ENCODE assay signal across 1 cellular context in genomic region chr7:13042605-13043236, GRCh38.
TF ChIP-seq lines count a peak whose summit lies in the region.

No MANE protein-coding gene starts in this region.

TF ChIP-seq in HepG2, 621 proteins besides CTCF, POLR2A, EP300 and RAD21 (continued from another document):
- peak; percentile 27; the same call in 1 of the 2 replicates for TF ChIP-seq ARID3A (IDR thresholded peaks at IDR 0.05; ENCODE audit: low read depth, low read length)
- TF ChIP-seq ARID5B (CRISPR knock-in tag; IDR thresholded peaks at IDR 0.05): 0 out of 2 replicates have a peak, but pooled peaks have one; percentile 11
- peak; percentile 88 for TF ChIP-seq PRDM15 (CRISPR knock-in tag; IDR thresholded peaks at IDR 0.05)
- TF ChIP-seq PRMT3 (CRISPR knock-in tag; IDR thresholded peaks at IDR 0.05; ENCODE audit: borderline replicate concordance, low read depth): no peak
- TF ChIP-seq FOSL2 (CRISPR knock-in tag; IDR thresholded peaks at IDR 0.05): peak; percentile 63
- 0 out of 2 replicates have a peak, but pooled peaks have one; percentile 11 for TF ChIP-seq SOX5 (CRISPR knock-in tag; IDR thresholded peaks at IDR 0.05; ENCODE audit: borderline replicate concordance)
- peak; percentile 45 for TF ChIP-seq FOXA3 (CRISPR knock-in tag; IDR thresholded peaks at IDR 0.05)
- no peak for TF ChIP-seq IRF9 (CRISPR knock-in tag; IDR thresholded peaks at IDR 0.05; ENCODE audit: borderline replicate concordance)
- TF ChIP-seq ZNF20 (CRISPR knock-in tag; IDR thresholded peaks at IDR 0.05): no peak
- no peak for TF ChIP-seq RBAK (CRISPR knock-in tag; IDR thresholded peaks at IDR 0.05)
- no peak for TF ChIP-seq GTF2F1 (IDR thresholded peaks at IDR 0.05; ENCODE audit: low read length)
- no peak for TF ChIP-seq ZNF124 (CRISPR knock-in tag; IDR thresholded peaks at IDR 0.05)
- TF ChIP-seq FOXP1 (IDR thresholded peaks at IDR 0.05): no peak
- TF ChIP-seq FOXP1 (CRISPR knock-in tag; IDR thresholded peaks at IDR 0.05): 0 out of 2 replicates have a peak, but pooled peaks have one; percentile 37
- no peak for TF ChIP-seq ZXDC (CRISPR knock-in tag; IDR thresholded peaks at IDR 0.05)
